26 cellular contexts compared by ENCODE assay signal in genomic region chr5:130845049-130845765, GRCh38.
DNase-seq lines count a peak whose midpoint lies in the region; ATAC-seq, FAIRE-seq and TF ChIP-seq lines count a peak whose summit lies in the region.
"Had no signal": no experiment of that assay in that cellular context is flagged by ENCODE, and none has a peak within 500 bp of the region (broad histone marks: within the 10 kb centered on the region; RNA-seq: fewer than 3 reads in every experiment).

No MANE protein-coding gene starts in this region.

- no peaks in the 10 kb centered on the region for H3K27me3 ChIP-seq in transverse colon
- no peaks in the 10 kb centered on the region for H3K27me3 ChIP-seq in vagina
- H3K27me3 ChIP-seq: BE2C, BLaER1 had no signal

- intact Hi-C loops in mucosa of descending colon (cut with DNase I, micrococcal nuclease) (no loop called here), transverse colon (cut with DNase I; ENCODE audit: low total_unique reads) (no loop called here), vagina (cut with DNase I) (no loop called here)

- 19 to 25% methylated on average over 1 of the region's 1 CpG for WGBS in transverse colon (ENCODE audit: low coverage in 1 of 2), 2 donors

- TF ChIP-seq POLR2A in transverse colon (IDR thresholded peaks at IDR 0.05) (no peak), vagina (IDR thresholded peaks at IDR 0.05) (no peak)

- TF ChIP-seq EP300 in transverse colon (IDR thresholded peaks at IDR 0.05; ENCODE audit: low read depth): no peak

- H3K36me3 ChIP-seq in mucosa of descending colon (ENCODE audit: low read depth) (no peaks in the 10 kb centered on the region), transverse colon (no peaks in the 10 kb centered on the region), vagina (no peaks in the 10 kb centered on the region)
- H3K36me3 ChIP-seq: BE2C, BLaER1 had no signal

- in situ Hi-C loops in transverse colon (cut with MboI; ENCODE audit: low pct_ligation_motif_present in 1 of 4, low pct_unique_long_range_greater_than_20kb in 1 of 4, low sequenced_read_pairs in 3 of 4): no loop called here

- peak; percentile 76 for ATAC-seq in mucosa of descending colon
- ATAC-seq in GM21515 (IDR thresholded peaks at IDR 0.05; ENCODE audit: unreplicated experiment): no peak
- ATAC-seq: GM12878 had no signal

- H3K9me3 ChIP-seq in mucosa of descending colon (peaks cover 4% of the 10 kb centered on the region), transverse colon (peaks cover 0 to 3% of the 10 kb centered on the region in 2 donors), vagina (no peaks in the 10 kb centered on the region)
- H3K9me3 ChIP-seq: BE2C had no signal

- peak overlapping the region in 3 of 4 donors; percentile 16 to 32 (median 25) for H3K27ac ChIP-seq in transverse colon
- H3K27ac ChIP-seq in vagina: no peak overlapping the region
- H3K27ac ChIP-seq: BLaER1 had no signal

- H3K4me3 ChIP-seq in mucosa of descending colon: no peak overlapping the region
- H3K4me3 ChIP-seq in transverse colon: no peak overlapping the region
- H3K4me3 ChIP-seq in vagina: no peak overlapping the region
- H3K4me3 ChIP-seq: BLaER1, GM12878 had no signal

- peak; percentile 81 for FAIRE-seq in colon (lab: Jason Lieb, UNC)
- FAIRE-seq: A204.1, GM12878, GM12892, GM18507 had no signal

- H3K4me1 ChIP-seq in mucosa of descending colon (ENCODE audit: low read depth): peaks cover 5% of the 10 kb centered on the region
- H3K4me1 ChIP-seq in transverse colon: peaks cover 0 to 14% (median 4%) of the 10 kb centered on the region in 4 donors
- H3K4me1 ChIP-seq in vagina: no peaks in the 10 kb centered on the region
- H3K4me1 ChIP-seq: BE2C, BLaER1 had no signal

- DNase-seq in mucosa of descending colon (no peak), transverse colon (no peak), cerebellum (ENCODE audit: low spot score) (no peak), vagina (ENCODE audit: extremely low spot score in 2 of 2) (no peak)
- DNase-seq: 8988T; ACHN; BE2C; C1 segment of cervical spinal cord; CD4-positive, alpha-beta memory T cell; CD4-positive, CD25-positive, alpha-beta regulatory T cell; CD8-positive, alpha-beta memory T cell; COR-L47; DMS 273 treated with DMSO at 0.1 percent for 48 hours; DMS153; DMS53; DMS79; DND-41; EL; GDM1 had no signal

- TF ChIP-seq CTCF in mucosa of descending colon (IDR thresholded peaks at IDR 0.05) (no peak), transverse colon (IDR thresholded peaks at IDR 0.05) (no peak), vagina (IDR thresholded peaks at IDR 0.05) (no peak)
